In the genomic region with DNA sequence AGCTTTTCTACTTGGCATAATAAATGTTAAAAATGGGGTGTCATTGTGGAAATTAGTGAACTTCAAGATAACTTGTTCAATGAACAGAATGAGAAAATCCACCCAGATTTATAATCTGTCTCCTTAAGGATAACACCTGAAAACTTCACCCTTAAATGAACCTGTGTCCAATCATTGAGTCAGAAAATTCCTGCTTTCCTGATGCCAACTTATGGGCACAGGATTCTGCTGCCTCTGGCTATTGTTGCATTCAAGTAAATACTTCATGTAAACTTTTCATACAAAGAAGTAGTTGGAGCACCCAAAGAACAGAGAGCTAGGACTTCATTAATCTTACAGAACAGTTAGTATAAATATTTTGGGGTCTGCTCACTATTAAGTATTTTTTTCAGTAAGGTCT, we compare ENCODE assay signal across 15 cellular contexts.
"Had no signal": no experiment of that assay in that cellular context is flagged by ENCODE, and none has a peak within 500 bp of the region (broad histone marks: within the 10 kb centered on the region; RNA-seq: fewer than 3 reads in every experiment).

No MANE protein-coding gene starts in this region.

- H2AFZ ChIP-seq: hepatocyte had no signal

- ATAC-seq: natural killer cell had no signal

- H3K9me3 ChIP-seq: neutrophil, right atrium auricular region, tibial artery had no signal

- H3K27me3 ChIP-seq: hepatocyte, neutrophil, right atrium auricular region, tibial artery had no signal

- H3K4me3 ChIP-seq: hepatocyte, right atrium auricular region, skin epidermis, tibial artery had no signal

- H3K36me3 ChIP-seq: neutrophil, right atrium auricular region, tibial artery had no signal

- H3K4me2 ChIP-seq: hepatocyte had no signal

- H3K27ac ChIP-seq: hepatocyte, neutrophil, right atrium auricular region, skin epidermis, tibial artery had no signal

- DNase-seq: activated CD4-positive, CD25-positive, alpha-beta regulatory T cell; activated naive CD4-positive, alpha-beta T cell; activated naive CD8-positive, alpha-beta T cell treated with anti-CD3 and anti-CD28 coated beads, Interleukin-2, amount 10 ng/mL, durations not matched to agents 7 days and 5 days; activated T-cell treated with anti-CD3 and anti-CD28 coated beads for 4 hours; anterior cingulate cortex; endodermal cell; left ventricle myocardium superior; natural killer cell; stimulated activated CD4-positive, alpha-beta T cell treated with anti-CD3 and anti-CD28 coated beads, Interleukin-4, amount 100 ng/mL, for 24 hours; stimulated activated naive CD4-positive, alpha-beta T cell; tibial artery had no signal

- H3K79me2 ChIP-seq: hepatocyte had no signal
